ENCODE assay signal across 1 cellular context in genomic region chrX:15269120-15269519, GRCh38.
TF ChIP-seq lines count a peak whose summit lies in the region.

No MANE protein-coding gene starts in this region.

TF ChIP-seq in liver, 16 proteins besides CTCF, POLR2A, EP300 and RAD21 (continued from another document):
- no peak for TF ChIP-seq ATF3 (IDR thresholded peaks at IDR 0.05)
- TF ChIP-seq, protein P1, sequence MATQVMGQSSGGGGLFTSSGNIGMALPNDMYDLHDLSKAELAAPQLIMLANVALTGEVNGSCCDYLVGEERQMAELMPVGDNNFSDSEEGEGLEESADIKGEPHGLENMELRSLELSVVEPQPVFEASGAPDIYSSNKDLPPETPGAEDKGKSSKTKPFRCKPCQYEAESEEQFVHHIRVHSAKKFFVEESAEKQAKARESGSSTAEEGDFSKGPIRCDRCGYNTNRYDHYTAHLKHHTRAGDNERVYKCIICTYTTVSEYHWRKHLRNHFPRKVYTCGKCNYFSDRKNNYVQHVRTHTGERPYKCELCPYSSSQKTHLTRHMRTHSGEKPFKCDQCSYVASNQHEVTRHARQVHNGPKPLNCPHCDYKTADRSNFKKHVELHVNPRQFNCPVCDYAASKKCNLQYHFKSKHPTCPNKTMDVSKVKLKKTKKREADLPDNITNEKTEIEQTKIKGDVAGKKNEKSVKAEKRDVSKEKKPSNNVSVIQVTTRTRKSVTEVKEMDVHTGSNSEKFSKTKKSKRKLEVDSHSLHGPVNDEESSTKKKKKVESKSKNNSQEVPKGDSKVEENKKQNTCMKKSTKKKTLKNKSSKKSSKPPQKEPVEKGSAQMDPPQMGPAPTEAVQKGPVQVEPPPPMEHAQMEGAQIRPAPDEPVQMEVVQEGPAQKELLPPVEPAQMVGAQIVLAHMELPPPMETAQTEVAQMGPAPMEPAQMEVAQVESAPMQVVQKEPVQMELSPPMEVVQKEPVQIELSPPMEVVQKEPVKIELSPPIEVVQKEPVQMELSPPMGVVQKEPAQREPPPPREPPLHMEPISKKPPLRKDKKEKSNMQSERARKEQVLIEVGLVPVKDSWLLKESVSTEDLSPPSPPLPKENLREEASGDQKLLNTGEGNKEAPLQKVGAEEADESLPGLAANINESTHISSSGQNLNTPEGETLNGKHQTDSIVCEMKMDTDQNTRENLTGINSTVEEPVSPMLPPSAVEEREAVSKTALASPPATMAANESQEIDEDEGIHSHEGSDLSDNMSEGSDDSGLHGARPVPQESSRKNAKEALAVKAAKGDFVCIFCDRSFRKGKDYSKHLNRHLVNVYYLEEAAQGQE (IDR thresholded peaks at IDR 0.05): no peak
- no peak for TF ChIP-seq EGR1 (IDR thresholded peaks at IDR 0.05; ENCODE audit: low read depth in 2 of 2)
- no peak for TF ChIP-seq NR2F2 (IDR thresholded peaks at IDR 0.05)
- TF ChIP-seq, protein P2, sequence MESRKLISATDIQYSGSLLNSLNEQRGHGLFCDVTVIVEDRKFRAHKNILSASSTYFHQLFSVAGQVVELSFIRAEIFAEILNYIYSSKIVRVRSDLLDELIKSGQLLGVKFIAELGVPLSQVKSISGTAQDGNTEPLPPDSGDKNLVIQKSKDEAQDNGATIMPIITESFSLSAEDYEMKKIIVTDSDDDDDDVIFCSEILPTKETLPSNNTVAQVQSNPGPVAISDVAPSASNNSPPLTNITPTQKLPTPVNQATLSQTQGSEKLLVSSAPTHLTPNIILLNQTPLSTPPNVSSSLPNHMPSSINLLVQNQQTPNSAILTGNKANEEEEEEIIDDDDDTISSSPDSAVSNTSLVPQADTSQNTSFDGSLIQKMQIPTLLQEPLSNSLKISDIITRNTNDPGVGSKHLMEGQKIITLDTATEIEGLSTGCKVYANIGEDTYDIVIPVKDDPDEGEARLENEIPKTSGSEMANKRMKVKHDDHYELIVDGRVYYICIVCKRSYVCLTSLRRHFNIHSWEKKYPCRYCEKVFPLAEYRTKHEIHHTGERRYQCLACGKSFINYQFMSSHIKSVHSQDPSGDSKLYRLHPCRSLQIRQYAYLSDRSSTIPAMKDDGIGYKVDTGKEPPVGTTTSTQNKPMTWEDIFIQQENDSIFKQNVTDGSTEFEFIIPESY (IDR thresholded peaks at IDR 0.05): no peak
- TF ChIP-seq HNF4A (conservative IDR thresholded peaks at IDR 0.05): no peak
- no peak for TF ChIP-seq SP1 (IDR thresholded peaks at IDR 0.05)
- no peak for TF ChIP-seq RXRA (IDR thresholded peaks at IDR 0.05)
- no peak for TF ChIP-seq JUND (IDR thresholded peaks at IDR 0.05)
- TF ChIP-seq, protein P3, sequence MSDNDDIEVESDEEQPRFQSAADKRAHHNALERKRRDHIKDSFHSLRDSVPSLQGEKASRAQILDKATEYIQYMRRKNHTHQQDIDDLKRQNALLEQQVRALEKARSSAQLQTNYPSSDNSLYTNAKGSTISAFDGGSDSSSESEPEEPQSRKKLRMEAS (IDR thresholded peaks at IDR 0.05): no peak
- no peak for TF ChIP-seq HNF4G (IDR thresholded peaks at IDR 0.05)
- no peak for TF ChIP-seq GABPA (IDR thresholded peaks at IDR 0.05 in 1 of 2, conservative IDR thresholded peaks at IDR 0.05 in 1 of 2)
- TF ChIP-seq FOXA2 (IDR thresholded peaks at IDR 0.05): no peak
